Comparison of ENCODE assay signal across 8 cellular contexts in the genomic region with DNA sequence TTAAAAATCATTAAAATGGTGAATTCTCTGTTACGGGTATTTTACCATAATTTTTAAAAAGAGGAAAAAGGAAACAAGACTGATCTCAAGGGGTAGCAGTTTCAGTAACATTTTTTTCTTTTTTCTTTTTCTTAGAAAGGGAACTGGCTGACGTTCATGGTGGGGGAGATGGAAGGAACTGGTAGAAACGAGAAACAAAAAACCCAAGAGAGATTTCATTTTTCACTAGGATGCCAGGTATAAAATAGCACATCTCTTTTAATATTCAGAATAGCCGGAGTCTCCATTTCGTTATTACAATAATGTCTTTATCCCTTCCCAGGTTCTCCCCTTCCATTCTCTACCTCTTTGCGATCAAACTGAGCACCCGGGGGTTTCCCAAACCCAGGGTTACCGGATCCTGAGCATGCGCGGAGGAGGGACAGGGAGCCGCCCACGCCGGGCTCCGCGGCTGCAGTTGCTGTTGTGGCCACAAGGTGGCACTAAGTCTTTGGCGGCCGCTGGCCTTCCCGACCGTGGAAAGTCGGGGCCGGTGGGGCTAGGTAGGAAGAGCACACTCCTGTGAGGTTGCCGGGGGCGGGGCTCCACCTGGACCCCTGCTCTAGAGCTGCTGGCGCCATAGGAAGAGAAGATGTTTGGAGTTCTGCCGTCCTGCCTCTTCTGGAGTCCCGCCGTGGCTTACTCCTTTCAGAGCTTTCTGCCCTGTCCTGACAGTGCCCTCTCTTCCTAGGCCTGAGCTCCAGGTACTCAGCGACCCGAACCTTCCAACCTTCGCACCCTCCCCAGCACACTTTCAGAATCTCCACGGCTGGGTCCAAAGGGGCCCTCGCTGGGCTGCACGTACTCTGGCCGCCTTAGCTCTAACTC.
DNase-seq lines count a peak whose midpoint lies in the region; ATAC-seq, FAIRE-seq and TF ChIP-seq lines count a peak whose summit lies in the region.

No MANE protein-coding gene starts in this region.

- no peaks in the 10 kb centered on the region for H3F3A ChIP-seq in GM23338 (replicated peaks; ENCODE audit: low read depth)

- H3K79me2 ChIP-seq in GM23338 (replicated peaks; ENCODE audit: insufficient read depth): no peaks in the 10 kb centered on the region
- H3K79me2 ChIP-seq in KMS-11 (ENCODE audit: insufficient read depth, low read depth): no peaks in the 10 kb centered on the region

- peak overlapping the region; percentile 57 for H3K4me3 Mint-ChIP-seq in GM23338

- H3K4me1 ChIP-seq in GM23338 (ENCODE audit: insufficient read depth) (no peaks in the 10 kb centered on the region), KMS-11 (ENCODE audit: low read depth, poor library complexity, severe bottlenecking) (no peaks in the 10 kb centered on the region), right cardiac atrium (ENCODE audit: control insufficient read depth, insufficient read depth, low read length) (no peaks in the 10 kb centered on the region)

- no peaks in the 10 kb centered on the region for H3K9me2 ChIP-seq in GM23338 (ENCODE audit: insufficient read depth)

- TF ChIP-seq CTCF in GM23338 (conservative IDR thresholded peaks at IDR 0.05; ENCODE audit: low read depth in 2 of 2) (peak; percentile 96), KMS-11 (conservative IDR thresholded peaks at IDR 0.05; ENCODE audit: low read depth, low read length) (peak; percentile 80)

- in situ Hi-C loops in G401 (cut with HindIII; ENCODE audit: low sequenced_read_pairs): no loop called here

- H3K27me3 Mint-ChIP-seq in GM23338 (ENCODE audit: insufficient read depth, low read depth, poor library complexity): peaks cover 2% of the 10 kb centered on the region

- H2AFZ ChIP-seq in GM23338 (peak overlapping the region; percentile 97), KMS-11 (ENCODE audit: low read depth) (peak overlapping the region; percentile 83)

- no peaks in the 10 kb centered on the region for H3K36me3 Mint-ChIP-seq in GM23338 (ENCODE audit: low read depth)

- H3K4me3 ChIP-seq in GM23338 (peak overlapping the region; percentile 25), KMS-11 (IDR thresholded peaks at IDR 0.05; ENCODE audit: insufficient read depth, low read depth, low read length) (no peak overlapping the region), right cardiac atrium (ENCODE audit: low read length) (peak overlapping the region; percentile 55)

- H3K36me3 ChIP-seq in GM23338 (ENCODE audit: insufficient read depth): no peaks in the 10 kb centered on the region
- H3K36me3 ChIP-seq in KMS-11 (ENCODE audit: insufficient read depth): no peaks in the 10 kb centered on the region

- DNase-seq in G401 (ENCODE audit: low spot score) (peak; percentile 75), GM23338 (ENCODE audit: low spot score) (peak; percentile 91), T-helper 1 cell (peak; percentile 64 to 81 (median 76)), amniotic epithelial cell (ENCODE audit: low read depth) (peak; percentile 27), right cardiac atrium (peak; percentile 83 to 92 (median 91)), pulmonary artery endothelial cell (ENCODE audit: low read depth, low spot score) (peak; percentile 13), urothelium cell line (ENCODE audit: low spot score) (peak; percentile 87)

- H4K20me1 ChIP-seq in GM23338 (replicated peaks; ENCODE audit: insufficient read depth) (no peaks in the 10 kb centered on the region), KMS-11 (ENCODE audit: insufficient read depth) (no peaks in the 10 kb centered on the region)

- no peak overlapping the region for H3K27ac ChIP-seq in GM23338 (ENCODE audit: low read depth)
- no peak overlapping the region for H3K27ac ChIP-seq in KMS-11
- no peak overlapping the region for H3K27ac ChIP-seq in right cardiac atrium (ENCODE audit: low read length)

- H3K27me3 ChIP-seq in GM23338 (ENCODE audit: insufficient read depth) (no peaks in the 10 kb centered on the region), KMS-11 (ENCODE audit: insufficient read depth, low read depth) (no peaks in the 10 kb centered on the region), right cardiac atrium (ENCODE audit: control insufficient read depth, insufficient read depth) (no peaks in the 10 kb centered on the region)

- H3K27ac Mint-ChIP-seq in GM23338: no peak overlapping the region

- H3K9ac ChIP-seq in KMS-11: no peak overlapping the region

- intact Hi-C loops in right cardiac atrium (cut with DNase I): loop anchor here in 2 of 4 donors (5.0 to 10.0 kb wide), 2 partner anchors 89 to 317 kb away; no protein-coding TSS in a partner anchor

- no peaks in the 10 kb centered on the region for H3K9me3 ChIP-seq in right cardiac atrium (ENCODE audit: control insufficient read depth, low read length)

- no peaks in the 10 kb centered on the region for H3K9me3 Mint-ChIP-seq in GM23338

- ATAC-seq in GM23338 (peak; percentile 97), right cardiac atrium (peak; percentile 93 to 95)

- WGBS in right cardiac atrium: 18% methylated on average over 34 of the region's 34 CpGs

- H3K4me1 Mint-ChIP-seq in GM23338: peaks cover 6% of the 10 kb centered on the region

- no peak for FAIRE-seq in urothelium cell line (lab: Jason Lieb, UNC)

- H3K4me2 ChIP-seq in GM23338 (peak overlapping the region; percentile 66), KMS-11 (peak overlapping the region; percentile 56)

TF ChIP-seq in GM23338, 12 proteins besides CTCF, POLR2A, EP300 and RAD21:
- no peak for TF ChIP-seq EZH2 (IDR thresholded peaks at IDR 0.05; ENCODE audit: low read depth, unreplicated experiment)
- TF ChIP-seq CREB1 (CRISPR knock-in tag; IDR thresholded peaks at IDR 0.05; ENCODE audit: low read depth): no peak
- TF ChIP-seq ZNF114 (CRISPR knock-in tag; IDR thresholded peaks at IDR 0.05): no peak
- TF ChIP-seq ZNF331 (CRISPR knock-in tag; IDR thresholded peaks at IDR 0.05; ENCODE audit: low read depth): no peak
- TF ChIP-seq, protein P1, sequence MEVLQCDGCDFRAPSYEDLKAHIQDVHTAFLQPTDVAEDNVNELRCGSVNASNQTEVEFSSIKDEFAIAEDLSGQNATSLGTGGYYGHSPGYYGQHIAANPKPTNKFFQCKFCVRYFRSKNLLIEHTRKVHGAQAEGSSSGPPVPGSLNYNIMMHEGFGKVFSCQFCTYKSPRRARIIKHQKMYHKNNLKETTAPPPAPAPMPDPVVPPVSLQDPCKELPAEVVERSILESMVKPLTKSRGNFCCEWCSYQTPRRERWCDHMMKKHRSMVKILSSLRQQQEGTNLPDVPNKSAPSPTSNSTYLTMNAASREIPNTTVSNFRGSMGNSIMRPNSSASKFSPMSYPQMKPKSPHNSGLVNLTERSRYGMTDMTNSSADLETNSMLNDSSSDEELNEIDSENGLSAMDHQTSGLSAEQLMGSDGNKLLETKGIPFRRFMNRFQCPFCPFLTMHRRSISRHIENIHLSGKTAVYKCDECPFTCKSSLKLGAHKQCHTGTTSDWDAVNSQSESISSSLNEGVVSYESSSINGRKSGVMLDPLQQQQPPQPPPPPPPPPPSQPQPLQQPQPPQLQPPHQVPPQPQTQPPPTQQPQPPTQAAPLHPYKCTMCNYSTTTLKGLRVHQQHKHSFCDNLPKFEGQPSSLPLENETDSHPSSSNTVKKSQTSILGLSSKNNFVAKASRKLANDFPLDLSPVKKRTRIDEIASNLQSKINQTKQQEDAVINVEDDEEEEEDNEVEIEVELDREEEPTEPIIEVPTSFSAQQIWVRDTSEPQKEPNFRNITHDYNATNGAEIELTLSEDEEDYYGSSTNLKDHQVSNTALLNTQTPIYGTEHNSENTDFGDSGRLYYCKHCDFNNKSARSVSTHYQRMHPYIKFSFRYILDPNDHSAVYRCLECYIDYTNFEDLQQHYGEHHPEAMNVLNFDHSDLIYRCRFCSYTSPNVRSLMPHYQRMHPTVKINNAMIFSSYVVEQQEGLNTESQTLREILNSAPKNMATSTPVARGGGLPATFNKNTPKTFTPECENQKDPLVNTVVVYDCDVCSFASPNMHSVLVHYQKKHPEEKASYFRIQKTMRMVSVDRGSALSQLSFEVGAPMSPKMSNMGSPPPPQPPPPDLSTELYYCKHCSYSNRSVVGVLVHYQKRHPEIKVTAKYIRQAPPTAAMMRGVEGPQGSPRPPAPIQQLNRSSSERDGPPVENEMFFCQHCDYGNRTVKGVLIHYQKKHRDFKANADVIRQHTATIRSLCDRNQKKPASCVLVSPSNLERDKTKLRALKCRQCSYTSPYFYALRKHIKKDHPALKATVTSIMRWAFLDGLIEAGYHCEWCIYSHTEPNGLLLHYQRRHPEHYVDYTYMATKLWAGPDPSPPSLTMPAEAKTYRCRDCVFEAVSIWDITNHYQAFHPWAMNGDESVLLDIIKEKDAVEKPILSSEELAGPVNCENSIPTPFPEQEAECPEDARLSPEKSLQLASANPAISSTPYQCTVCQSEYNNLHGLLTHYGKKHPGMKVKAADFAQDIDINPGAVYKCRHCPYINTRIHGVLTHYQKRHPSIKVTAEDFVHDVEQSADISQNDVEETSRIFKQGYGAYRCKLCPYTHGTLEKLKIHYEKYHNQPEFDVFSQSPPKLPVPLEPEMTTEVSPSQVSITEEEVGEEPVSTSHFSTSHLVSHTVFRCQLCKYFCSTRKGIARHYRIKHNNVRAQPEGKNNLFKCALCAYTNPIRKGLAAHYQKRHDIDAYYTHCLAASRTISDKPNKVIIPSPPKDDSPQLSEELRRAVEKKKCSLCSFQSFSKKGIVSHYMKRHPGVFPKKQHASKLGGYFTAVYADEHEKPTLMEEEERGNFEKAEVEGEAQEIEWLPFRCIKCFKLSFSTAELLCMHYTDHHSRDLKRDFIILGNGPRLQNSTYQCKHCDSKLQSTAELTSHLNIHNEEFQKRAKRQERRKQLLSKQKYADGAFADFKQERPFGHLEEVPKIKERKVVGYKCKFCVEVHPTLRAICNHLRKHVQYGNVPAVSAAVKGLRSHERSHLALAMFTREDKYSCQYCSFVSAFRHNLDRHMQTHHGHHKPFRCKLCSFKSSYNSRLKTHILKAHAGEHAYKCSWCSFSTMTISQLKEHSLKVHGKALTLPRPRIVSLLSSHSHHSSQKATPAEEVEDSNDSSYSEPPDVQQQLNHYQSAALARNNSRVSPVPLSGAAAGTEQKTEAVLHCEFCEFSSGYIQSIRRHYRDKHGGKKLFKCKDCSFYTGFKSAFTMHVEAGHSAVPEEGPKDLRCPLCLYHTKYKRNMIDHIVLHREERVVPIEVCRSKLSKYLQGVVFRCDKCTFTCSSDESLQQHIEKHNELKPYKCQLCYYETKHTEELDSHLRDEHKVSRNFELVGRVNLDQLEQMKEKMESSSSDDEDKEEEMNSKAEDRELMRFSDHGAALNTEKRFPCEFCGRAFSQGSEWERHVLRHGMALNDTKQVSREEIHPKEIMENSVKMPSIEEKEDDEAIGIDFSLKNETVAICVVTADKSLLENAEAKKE (CRISPR knock-in tag; IDR thresholded peaks at IDR 0.05): 0 out of 2 replicates have a peak, but pooled peaks have one; percentile 30

Comparison
In these comparisons a context has a peak if more than half of its experiments do, and no peak if none do; other contexts are left out.
1. DNase-seq: peak in every context shown above with its lines; median percentile 91 in GM23338; 91 in right cardiac atrium; 87 in urothelium cell line; 76 in T-helper 1 cell; 75 in G401; 27 in amniotic epithelial cell; 13 in pulmonary artery endothelial cell.